In genomic region chr16:85649411-85649977, GRCh38 we compare ENCODE assay signal across 13 cellular contexts. TPM values are rescaled to one million over a fixed set of nuclear protein-coding genes. Genes with fewer than 3 reads are reported as not detected.
A peak's percentile ranks its signal among the peaks of the same experiment; 100 is the strongest.
DNase-seq lines count a peak whose midpoint lies in the region; ATAC-seq and TF ChIP-seq lines count a peak whose summit lies in the region.
"Had no signal": no experiment of that assay in that cellular context is flagged by ENCODE, and none has a peak within 500 bp of the region (broad histone marks: within the 10 kb centered on the region; RNA-seq: fewer than 3 reads in every experiment).

No MANE protein-coding gene starts in this region.

- CTCF ChIA-PET in A673 (lab: Charles Lee) = no interaction called here

- BruUV-seq in A673 (replicated peaks; lab: Mats Ljungman, UMichigan) = no TSS peak

- no peaks in the 10 kb centered on the region for H3K27me3 ChIP-seq in A673 (replicated peaks; ENCODE audit: insufficient read depth, low read depth, low read length, poor library complexity)
- no peaks in the 10 kb centered on the region for H3K27me3 ChIP-seq in WERI-Rb-1 (ENCODE audit: insufficient read depth, low read depth, severe bottlenecking)
- H3K27me3 ChIP-seq in left lung = no peaks in the 10 kb centered on the region

- no peaks in the 10 kb centered on the region for H3K9me3 ChIP-seq in A673 (ENCODE audit: low read depth, low read length, poor library complexity, severe bottlenecking)
- no peaks in the 10 kb centered on the region for H3K9me3 ChIP-seq in WERI-Rb-1 (ENCODE audit: severe bottlenecking)
- H3K9me3 ChIP-seq in left lung = no peaks in the 10 kb centered on the region

- H3K4me3 ChIP-seq in A673 (ENCODE audit: low read depth, low read length, poor library complexity, severe bottlenecking) (no peak overlapping the region), WERI-Rb-1 (ENCODE audit: low read depth, low read length) (no peak overlapping the region), left lung (no peak overlapping the region)

- H3K4me1 ChIP-seq in A673 (ENCODE audit: insufficient read depth, low read length, poor library complexity, severe bottlenecking) = peaks cover 46% of the 10 kb centered on the region
- peaks cover 9 to 37% of the 10 kb centered on the region in 2 donors for H3K4me1 ChIP-seq in left lung

- H3K27ac ChIP-seq in A673 (ENCODE audit: low read depth, low read length, poor library complexity, severe bottlenecking) (peak overlapping the region; percentile 1), WERI-Rb-1 (peak overlapping the region; percentile 95), left lung (no peak overlapping the region)

- POLR2A ChIA-PET in A673 (lab: Charles Lee; ENCODE audit: low non-redundant PET) = interaction anchor here (0.6 kb wide), 1 partner anchor 342 kb away, joined by 3 read pairs; no protein-coding TSS in a partner anchor

- TF ChIP-seq CTCF in A673 (conservative IDR thresholded peaks at IDR 0.05; ENCODE audit: low read depth, low read length) = no peak
- no peak for TF ChIP-seq CTCF in WERI-Rb-1 (IDR thresholded peaks at IDR 0.05; ENCODE audit: low read depth, low read length)
- TF ChIP-seq CTCF in left lung (IDR thresholded peaks at IDR 0.05) = no peak

- H3K36me3 ChIP-seq in A673 (ENCODE audit: insufficient read depth, low read length, poor library complexity, severe bottlenecking) (no peaks in the 10 kb centered on the region), WERI-Rb-1 (peaks cover 50% of the 10 kb centered on the region), left lung (peaks cover 0 to 58% of the 10 kb centered on the region in 2 donors)

- DNase-seq in A673 (ENCODE audit: low spot score) = no peak
- peak; percentile 47 for DNase-seq in DMS79 (lab: John Stamatoyannopoulos, UW)
- peak; percentile 93 for DNase-seq in NCI-H2107 treated with DMSO at 0.1 percent for 48 hours (lab: John Stamatoyannopoulos, UW; ENCODE audit: unreplicated experiment)
- no peak for DNase-seq in WERI-Rb-1
- DNase-seq in left lung = no peak
- DNase-seq in NCI-H2227 treated with DMSO at 0.1 percent for 48 hours (lab: John Stamatoyannopoulos, UW) = no peak
- DNase-seq in head of caudate nucleus = no peak
- no peak for DNase-seq in GOT3 (lab: John Stamatoyannopoulos, UW)
- DNase-seq: activated naive CD8-positive, alpha-beta T cell treated with anti-CD3 and anti-CD28 coated beads, Interleukin-2, amount 10 ng/mL, durations not matched to agents 7 days and 5 days; activated T-cell treated with anti-CD3 and anti-CD28 coated beads, Interleukin-2, amount 50 U/mL, for 4 hours; Calu3; left colon; NCI-H2029 treated with DMSO at 0.1 percent for 48 hours had no signal

- intact Hi-C loops in A673 (cut with micrococcal nuclease; ENCODE audit: unreplicated experiment) (no loop called here), left lung (cut with DNase I) (no loop called here), head of caudate nucleus (cut with DNase I) (no loop called here)

- no peak for ATAC-seq in left lung
- ATAC-seq: activated T-cell treated with anti-CD3 and anti-CD28 coated beads, Interleukin-2, amount 50 U/mL, for 4 hours; left colon had no signal

RNA-seq across cellular contexts. Expression of gene GSE1, which starts 36.4 kb away (rescaled TPM):
- total RNA-seq in A673 (2021) (64.2 and 72.4 TPM in 2 replicates), left lung (10 to 100 TPM; 84.8 to 93.0 TPM)

RNA-seq across cellular contexts. Expression of gene GINS2, which starts 39.3 kb away (rescaled TPM):
- total RNA-seq in A673 (2021) = 70.5 and 71.9 TPM in 2 replicates
- 1 to 10 TPM; 4.2 to 8.5 TPM for total RNA-seq in left lung

Comparison
In these comparisons a context has a peak if more than half of its experiments do, and no peak if none do; other contexts are left out.
1. DNase-seq: peak in DMS79 (single experiment) and NCI-H2107 treated with DMSO at 0.1 percent for 48 hours (single experiment); none in A673 (single experiment), WERI-Rb-1 (single experiment), left lung (0 of 2), NCI-H2227 treated with DMSO at 0.1 percent for 48 hours (single experiment), head of caudate nucleus (0 of 42) and GOT3 (single experiment).
2. H3K27ac ChIP-seq: peak in A673 (single experiment) and WERI-Rb-1 (single experiment); none in left lung (0 of 2).